In genomic region chr7:4667776-4668509, GRCh38 we compare ENCODE assay signal across 12 cellular contexts. TPM values are rescaled to one million over a fixed set of nuclear protein-coding genes. Genes with fewer than 3 reads are reported as not detected.
DNase-seq lines count a peak whose midpoint lies in the region; ATAC-seq and TF ChIP-seq lines count a peak whose summit lies in the region.
"Had no signal": no experiment of that assay in that cellular context is flagged by ENCODE, and none has a peak within 500 bp of the region (broad histone marks: within the 10 kb centered on the region; RNA-seq: fewer than 3 reads in every experiment).

No MANE protein-coding gene starts in this region.

- H3K9me3 Mint-ChIP-seq in H9 = peaks cover 8 to 22% of the 10 kb centered on the region in 2 experiments; a peak in 4 of 5 replicates
- H3K9me3 Mint-ChIP-seq: CD8-positive, alpha-beta T cell; natural killer cell treated with Interleukin-12 subunit alpha and Interleukin-12 subunit beta and Interleukin-15 and Interleukin-18, amount 100 ng/mL, for 72 hours had no signal

- H2AK5ac ChIP-seq in trophoblast cell (ENCODE audit: low read length) = no peak overlapping the region
- H2AK5ac ChIP-seq in H9 (ENCODE audit: insufficient read length, low read length) = no peak overlapping the region

- no peak overlapping the region for H3K4ac ChIP-seq in trophoblast cell (ENCODE audit: low read depth, low read length)
- no peak overlapping the region for H3K4ac ChIP-seq in H9 (ENCODE audit: low read depth, low read length)

- CTCF ChIA-PET in RWPE1 (lab: Yijun Ruan, JAX) = interaction anchor here (0.6 kb wide), 1 partner anchor 14 kb away, joined by 5 read pairs; no protein-coding TSS in a partner anchor

- TF ChIP-seq CTCF in AG10803 (conservative IDR thresholded peaks at IDR 0.05; ENCODE audit: low read length) (no peak), RWPE1 (conservative IDR thresholded peaks at IDR 0.05; ENCODE audit: low read depth) (no peak), H9 (conservative IDR thresholded peaks at IDR 0.05) (no peak)

- H3K4me3 Mint-ChIP-seq in H9 = no peak overlapping the region
- H3K4me3 Mint-ChIP-seq: CD8-positive, alpha-beta T cell; natural killer cell treated with Interleukin-12 subunit alpha and Interleukin-12 subunit beta and Interleukin-15 and Interleukin-18, amount 100 ng/mL, for 72 hours had no signal

- H3K4me3 ChIP-seq in AG10803 (ENCODE audit: low read length) = no peak overlapping the region
- H3K4me3 ChIP-seq in trophoblast cell (ENCODE audit: low read depth, low read length) = no peak overlapping the region

- H2BK15ac ChIP-seq in H9 (ENCODE audit: low read depth, low read length) = no peak overlapping the region

- H3T11ph ChIP-seq in H9 (ENCODE audit: low read length) = no peak overlapping the region

- H3K79me2 ChIP-seq in trophoblast cell (ENCODE audit: control insufficient read depth, insufficient read depth, low read length, poor library complexity) = no peaks in the 10 kb centered on the region
- H3K79me2 ChIP-seq in H9 (ENCODE audit: insufficient read depth, low read length) = no peaks in the 10 kb centered on the region

- H3K4me2 ChIP-seq in trophoblast cell (ENCODE audit: low read length) (no peak overlapping the region), H9 (ENCODE audit: insufficient read depth, insufficient read length, low read length) (no peak overlapping the region)

- H3K27me3 Mint-ChIP-seq in H9 (ENCODE audit: low read depth) = peaks cover 57% of the 10 kb centered on the region

- H4K12ac ChIP-seq in trophoblast cell (ENCODE audit: low read depth, low read length) = no peak overlapping the region

- no peak overlapping the region for H3K27ac Mint-ChIP-seq in H9
- H3K27ac Mint-ChIP-seq: CD8-positive, alpha-beta T cell; natural killer cell treated with Interleukin-12 subunit alpha and Interleukin-12 subunit beta and Interleukin-15 and Interleukin-18, amount 100 ng/mL, for 72 hours had no signal

- H4K8ac ChIP-seq in trophoblast cell (ENCODE audit: low read depth, low read length) (no peak overlapping the region), H9 (replicated peaks; ENCODE audit: insufficient read length, low read depth, low read length) (no peak overlapping the region)

- WGBS in trophoblast cell (ENCODE audit: extremely low coverage, insufficient coverage, insufficient read length) = no CpG with 5 or more reads among the region's 19 CpGs
- no CpG with 5 or more reads among the region's 19 CpGs for WGBS in H9 (ENCODE audit: extremely low coverage, insufficient read length, low lambda C conversion rate)

- H3K4me1 Mint-ChIP-seq in H9 = no peaks in the 10 kb centered on the region

- H3K9ac ChIP-seq in trophoblast cell (ENCODE audit: low read length) (no peak overlapping the region), H9 (ENCODE audit: extremely low read depth, insufficient read length, low read length) (no peak overlapping the region)

- H3K4me1 ChIP-seq in trophoblast cell (ENCODE audit: control insufficient read depth in 1 of 2, insufficient read depth in 2 of 2, low read length in 2 of 2) (peaks cover 2 to 5% of the 10 kb centered on the region in 2 experiments), H9 (ENCODE audit: insufficient read depth, low read length) (no peaks in the 10 kb centered on the region)

- H3K18ac ChIP-seq in trophoblast cell (ENCODE audit: low read length) (no peak overlapping the region), H9 (ENCODE audit: insufficient read length, low read depth, low read length) (no peak overlapping the region)

- no peak overlapping the region for H3K23ac ChIP-seq in trophoblast cell (ENCODE audit: low read length)
- H3K23ac ChIP-seq in H9 (ENCODE audit: insufficient read length, low read depth, low read length) = no peak overlapping the region

- peak overlapping the region; percentile 88 for H2BK12ac ChIP-seq in trophoblast cell (ENCODE audit: low read length)
- H2BK12ac ChIP-seq in H9 (ENCODE audit: insufficient read length, low read depth, low read length) = no peak overlapping the region

- H3K56ac ChIP-seq in H9 (ENCODE audit: insufficient read length, low read depth, low read length) = no peak overlapping the region

- no peaks in the 10 kb centered on the region for H3K23me2 ChIP-seq in H9 (ENCODE audit: insufficient read length, low read depth, low read length, poor library complexity, severe bottlenecking)

- peak overlapping the region; percentile 54 for H2BK120ac ChIP-seq in trophoblast cell (ENCODE audit: insufficient read depth, low read length, poor library complexity)
- H2BK120ac ChIP-seq in H9 (ENCODE audit: low read depth, low read length, poor library complexity, severe bottlenecking) = no peak overlapping the region

- H4K20me1 ChIP-seq in H9 (ENCODE audit: control insufficient read depth, insufficient read depth, insufficient read length) = no peaks in the 10 kb centered on the region

- H2AFZ ChIP-seq in trophoblast cell (ENCODE audit: insufficient read depth, low read length, poor library complexity) (no peak overlapping the region), H9 (ENCODE audit: low read length) (no peak overlapping the region)

- H3K79me1 ChIP-seq in trophoblast cell (ENCODE audit: low read length) (peaks cover 2% of the 10 kb centered on the region), H9 (ENCODE audit: insufficient read depth, low read depth, low read length, poor library complexity, severe bottlenecking) (no peaks in the 10 kb centered on the region)

- peak overlapping the region; percentile 87 for H4K91ac ChIP-seq in trophoblast cell (ENCODE audit: low read depth, low read length)
- no peak overlapping the region for H4K91ac ChIP-seq in H9 (ENCODE audit: insufficient read length, low read depth, low read length)

- no peaks in the 10 kb centered on the region; a peak in 1 of 7 replicates for H3K36me3 Mint-ChIP-seq in H9 (ENCODE audit: insufficient read depth in 1 of 3, low read depth in 3 of 3)
- H3K36me3 Mint-ChIP-seq: CD8-positive, alpha-beta T cell; natural killer cell treated with Interleukin-12 subunit alpha and Interleukin-12 subunit beta and Interleukin-15 and Interleukin-18, amount 100 ng/mL, for 72 hours had no signal

- no peak overlapping the region for H3K14ac ChIP-seq in trophoblast cell (ENCODE audit: low read length)
- no peak overlapping the region for H3K14ac ChIP-seq in H9 (ENCODE audit: insufficient read depth, low read length)

- no peak overlapping the region for H4K5ac ChIP-seq in H9 (ENCODE audit: insufficient read length, low read depth, low read length)

- POLR2A ChIA-PET in RWPE1 (lab: Yijun Ruan, JAX; ENCODE audit: low non-redundant PET) = no interaction called here

- H3K27ac ChIP-seq in trophoblast cell (ENCODE audit: low read depth, low read length) (peak overlapping the region; percentile 4), RWPE1 (no peak overlapping the region), H9 (ENCODE audit: insufficient read length, low read depth, low read length) (no peak overlapping the region)

- ATAC-seq in GM21367 (IDR thresholded peaks at IDR 0.05; ENCODE audit: unreplicated experiment) = no peak
- ATAC-seq: CD8-positive, alpha-beta T cell; natural killer cell treated with Interleukin-12 subunit alpha and Interleukin-12 subunit beta and Interleukin-15 and Interleukin-18, amount 100 ng/mL, for 72 hours had no signal

- H3K27me3 ChIP-seq in trophoblast cell (ENCODE audit: insufficient read depth, low read length) = no peaks in the 10 kb centered on the region
- H3K27me3 ChIP-seq in H9 (ENCODE audit: insufficient read depth, low read length) = no peaks in the 10 kb centered on the region

- H3K36me3 ChIP-seq in trophoblast cell (ENCODE audit: control insufficient read depth in 1 of 2, insufficient read depth in 2 of 2, low read length in 2 of 2) = no peaks in the 10 kb centered on the region

- H3K9me3 ChIP-seq in trophoblast cell (ENCODE audit: insufficient read depth, low read depth, low read length) (peaks cover 4% of the 10 kb centered on the region), H9 (ENCODE audit: control insufficient read depth, low read depth, low read length) (no peaks in the 10 kb centered on the region)

- no peak overlapping the region for H2BK20ac ChIP-seq in H9 (ENCODE audit: low read depth, low read length, poor library complexity, severe bottlenecking)

- peak overlapping the region; percentile 35 for H2BK5ac ChIP-seq in trophoblast cell (ENCODE audit: low read depth, low read length, poor library complexity)
- no peak overlapping the region for H2BK5ac ChIP-seq in H9 (ENCODE audit: insufficient read length, low read length)

- DNase-seq in AG10803 (ENCODE audit: low read depth) = peak; percentile 80
- peak; percentile 8 for DNase-seq in NCI-H226
- DNase-seq in dedifferentiated amniotic fluid mesenchymal stem cell (ENCODE audit: extremely low spot score) = peak; percentile 87
- peak; percentile 4 to 27 for DNase-seq in trophoblast cell
- no peak for DNase-seq in RWPE1 (ENCODE audit: low spot score)
- DNase-seq in cerebellum (ENCODE audit: low spot score) = no peak
- DNase-seq in H9 = no peak
- DNase-seq: activated CD4-positive, alpha-beta T cell treated with anti-CD3 and anti-CD28 coated beads for 48 hours; CD8-positive, alpha-beta T cell; NCI-H524 had no signal

RNA-seq across cellular contexts. Expression of gene FOXK1, which starts 14.2 kb away (rescaled TPM):
- polyA plus RNA-seq in trophoblast cell (2013) = 6.5 and 6.6 TPM in 2 replicates
- 32.2 TPM for total RNA-seq in cerebellum
- total RNA-seq in H9 (2021) = 14.4 and 14.8 TPM in 2 replicates

Comparison
In these comparisons a context has a peak if more than half of its experiments do, and no peak if none do; other contexts are left out.
1. DNase-seq: peak in AG10803 (single experiment), NCI-H226 (single experiment), dedifferentiated amniotic fluid mesenchymal stem cell (single experiment) and trophoblast cell (2 of 2); none in RWPE1 (single experiment), cerebellum (single experiment) and H9 (single experiment).